ENCODE assay signal across 1 cellular context in the genomic region with DNA sequence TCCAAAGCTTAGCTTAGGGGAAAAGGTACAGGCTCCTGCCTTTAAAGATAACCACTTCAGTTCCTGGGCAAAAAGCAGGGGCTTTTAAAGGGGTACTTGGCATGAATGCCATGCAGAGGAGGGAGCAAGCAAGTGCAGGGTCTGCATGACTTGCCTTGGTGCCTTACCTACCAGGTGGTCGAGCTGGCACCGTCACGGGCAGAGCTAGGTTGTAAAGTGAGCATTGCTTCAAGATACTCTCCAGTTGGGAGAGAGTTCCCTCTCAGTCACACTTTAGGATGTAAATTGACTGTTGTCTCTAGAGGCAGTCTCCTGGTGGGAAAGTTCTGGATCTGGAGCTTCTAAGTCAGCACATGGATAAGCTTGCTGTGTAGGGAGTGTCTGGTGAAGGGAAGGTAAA.
TF ChIP-seq lines count a peak whose summit lies in the region.

No MANE protein-coding gene starts in this region.

TF ChIP-seq in A549, 52 proteins besides CTCF, POLR2A, EP300 and RAD21 (continued from another document):
- TF ChIP-seq FOSB (CRISPR knock-in tag; IDR thresholded peaks at IDR 0.05) = no peak
- TF ChIP-seq ZNF302 (CRISPR knock-in tag; IDR thresholded peaks at IDR 0.05) = no peak
- TF ChIP-seq RNF2 (IDR thresholded peaks at IDR 0.05; ENCODE audit: borderline replicate concordance, low read depth) = no peak
- TF ChIP-seq KDM1A (IDR thresholded peaks at IDR 0.05; ENCODE audit: low read depth) = no peak
- TF ChIP-seq GATA3 (IDR thresholded peaks at IDR 0.05; ENCODE audit: borderline replicate concordance) = no peak
- TF ChIP-seq ZC3H11A (IDR thresholded peaks at IDR 0.05) = no peak
- TF ChIP-seq, protein P1, sequence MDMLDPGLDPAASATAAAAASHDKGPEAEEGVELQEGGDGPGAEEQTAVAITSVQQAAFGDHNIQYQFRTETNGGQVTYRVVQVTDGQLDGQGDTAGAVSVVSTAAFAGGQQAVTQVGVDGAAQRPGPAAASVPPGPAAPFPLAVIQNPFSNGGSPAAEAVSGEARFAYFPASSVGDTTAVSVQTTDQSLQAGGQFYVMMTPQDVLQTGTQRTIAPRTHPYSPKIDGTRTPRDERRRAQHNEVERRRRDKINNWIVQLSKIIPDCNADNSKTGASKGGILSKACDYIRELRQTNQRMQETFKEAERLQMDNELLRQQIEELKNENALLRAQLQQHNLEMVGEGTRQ (IDR thresholded peaks at IDR 0.05) = no peak
- no peak for TF ChIP-seq MYC (IDR thresholded peaks at IDR 0.05; ENCODE audit: borderline replicate concordance, low read length)
- TF ChIP-seq EHMT2 (IDR thresholded peaks at IDR 0.05; ENCODE audit: low read depth) = no peak
- no peak for TF ChIP-seq MAZ (IDR thresholded peaks at IDR 0.05; ENCODE audit: borderline replicate concordance, low read depth, low read length)
- no peak for TF ChIP-seq RARB (CRISPR knock-in tag; IDR thresholded peaks at IDR 0.05)
- TF ChIP-seq, protein P2, sequence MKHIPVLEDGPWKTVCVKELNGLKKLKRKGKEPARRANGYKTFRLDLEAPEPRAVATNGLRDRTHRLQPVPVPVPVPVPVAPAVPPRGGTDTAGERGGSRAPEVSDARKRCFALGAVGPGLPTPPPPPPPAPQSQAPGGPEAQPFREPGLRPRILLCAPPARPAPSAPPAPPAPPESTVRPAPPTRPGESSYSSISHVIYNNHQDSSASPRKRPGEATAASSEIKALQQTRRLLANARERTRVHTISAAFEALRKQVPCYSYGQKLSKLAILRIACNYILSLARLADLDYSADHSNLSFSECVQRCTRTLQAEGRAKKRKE (CRISPR knock-in tag; IDR thresholded peaks at IDR 0.05; ENCODE audit: low read depth) = no peak
- TF ChIP-seq HOXB5 (CRISPR knock-in tag; IDR thresholded peaks at IDR 0.05) = no peak
- TF ChIP-seq, protein P3, sequence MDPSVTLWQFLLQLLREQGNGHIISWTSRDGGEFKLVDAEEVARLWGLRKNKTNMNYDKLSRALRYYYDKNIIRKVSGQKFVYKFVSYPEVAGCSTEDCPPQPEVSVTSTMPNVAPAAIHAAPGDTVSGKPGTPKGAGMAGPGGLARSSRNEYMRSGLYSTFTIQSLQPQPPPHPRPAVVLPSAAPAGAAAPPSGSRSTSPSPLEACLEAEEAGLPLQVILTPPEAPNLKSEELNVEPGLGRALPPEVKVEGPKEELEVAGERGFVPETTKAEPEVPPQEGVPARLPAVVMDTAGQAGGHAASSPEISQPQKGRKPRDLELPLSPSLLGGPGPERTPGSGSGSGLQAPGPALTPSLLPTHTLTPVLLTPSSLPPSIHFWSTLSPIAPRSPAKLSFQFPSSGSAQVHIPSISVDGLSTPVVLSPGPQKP (IDR thresholded peaks at IDR 0.05; ENCODE audit: low read depth, low read length) = no peak
- no peak for TF ChIP-seq CHD2 (IDR thresholded peaks at IDR 0.05; ENCODE audit: low read length, partially characterized antibody)
- no peak for TF ChIP-seq CEBPB (IDR thresholded peaks at IDR 0.05)
- TF ChIP-seq HDAC2 (IDR thresholded peaks at IDR 0.05) = no peak
